18 cellular contexts compared by ENCODE assay signal in genomic region chr10:78267598-78267997, GRCh38.
DNase-seq lines count a peak whose midpoint lies in the region; FAIRE-seq and TF ChIP-seq lines count a peak whose summit lies in the region.
"Had no signal": no experiment of that assay in that cellular context is flagged by ENCODE, and none has a peak within 500 bp of the region (broad histone marks: within the 10 kb centered on the region; RNA-seq: fewer than 3 reads in every experiment).

No MANE protein-coding gene starts in this region.

- intact Hi-C loops in colonic mucosa (cut with DNase I): no loop called here

- peak overlapping the region; percentile 83 for H2AFZ ChIP-seq in osteoblast (ENCODE audit: low read length)

- H3K27me3 ChIP-seq in osteoblast (ENCODE audit: insufficient read depth, low read length) (no peaks in the 10 kb centered on the region), colonic mucosa (no peaks in the 10 kb centered on the region)
- H3K27me3 ChIP-seq: BLaER1 treated with 17β-estradiol and CSF1 and Interleukin-3, amounts not matched to agents 10 nM and 100 nM had no signal

- H3K9me3 ChIP-seq in osteoblast (ENCODE audit: low read depth, low read length): peaks cover 5% of the 10 kb centered on the region
- no peaks in the 10 kb centered on the region for H3K9me3 ChIP-seq in colonic mucosa

- H3K9ac ChIP-seq in colonic mucosa (ENCODE audit: low read depth in 2 of 2, low read length in 2 of 2): no peak overlapping the region
- H3K9ac ChIP-seq: BLaER1 treated with 17β-estradiol and CSF1 and Interleukin-3, amounts not matched to agents 10 nM and 100 nM had no signal

- no peaks in the 10 kb centered on the region for H3K36me3 ChIP-seq in osteoblast (ENCODE audit: insufficient read depth, low read length)
- H3K36me3 ChIP-seq in colonic mucosa: no peaks in the 10 kb centered on the region
- H3K36me3 ChIP-seq: BLaER1 treated with 17β-estradiol and CSF1 and Interleukin-3, amounts not matched to agents 10 nM and 100 nM had no signal

- H3K27ac ChIP-seq in osteoblast (ENCODE audit: low read depth, low read length): no peak overlapping the region
- no peak overlapping the region for H3K27ac ChIP-seq in colonic mucosa
- H3K27ac ChIP-seq: BLaER1 treated with 17β-estradiol and CSF1 and Interleukin-3, amounts not matched to agents 10 nM and 100 nM had no signal

- peaks cover 35% of the 10 kb centered on the region for H3K4me1 ChIP-seq in osteoblast (ENCODE audit: insufficient read depth, low read length)
- H3K4me1 ChIP-seq in colonic mucosa: no peaks in the 10 kb centered on the region

- FAIRE-seq in D721Med (lab: Jason Lieb, UNC): no peak
- FAIRE-seq: GM18507 had no signal

- no peaks in the 10 kb centered on the region for H4K20me1 ChIP-seq in osteoblast (ENCODE audit: insufficient read depth, low read length)
- H4K20me1 ChIP-seq: BLaER1 treated with 17β-estradiol and CSF1 and Interleukin-3, amounts not matched to agents 10 nM and 100 nM had no signal

- H3K79me2 ChIP-seq in osteoblast (ENCODE audit: insufficient read depth, low read length): no peaks in the 10 kb centered on the region

- DNase-seq in EH (ENCODE audit: low read depth): peak; percentile 78
- peak; percentile 21 for DNase-seq in RPMI7951 (ENCODE audit: low read depth)
- peak; percentile 37 for DNase-seq in fibroblast of villous mesenchyme (ENCODE audit: low read depth)
- DNase-seq in osteoblast (ENCODE audit: insufficient read length, low spot score, missing footprints): peak; percentile 92
- DNase-seq in amygdala (lab: John Stamatoyannopoulos, UW): no peak
- DNase-seq in colonic mucosa: no peak
- no peak for DNase-seq in NOMO-1 treated with DMSO at 0.1 percent for 48 hours (lab: John Stamatoyannopoulos, UW; ENCODE audit: unreplicated experiment)
- no peak for DNase-seq in D721Med (ENCODE audit: insufficient read length, low spot score)
- DNase-seq: activated CD4-positive, alpha-beta T cell treated with anti-CD3 and anti-CD28 coated beads, Interleukin-2, amount 50 U/mL, for 4 hours; cerebellar nuclear complex; erythroblast; H9; midbrain; NCI-H1105 treated with DMSO at 0.1 percent for 48 hours; NCI-H446; right cardiac atrium had no signal

- no peak overlapping the region for H3K4me2 ChIP-seq in osteoblast (ENCODE audit: insufficient read depth, low read length)
- H3K4me2 ChIP-seq: BLaER1 treated with 17β-estradiol and CSF1 and Interleukin-3, amounts not matched to agents 10 nM and 100 nM had no signal

- H3K4me3 ChIP-seq in fibroblast of villous mesenchyme (ENCODE audit: low read depth, low read length) (no peak overlapping the region), osteoblast (ENCODE audit: insufficient read depth, low read length) (no peak overlapping the region), colonic mucosa (no peak overlapping the region)
- H3K4me3 ChIP-seq: BLaER1 treated with 17β-estradiol and CSF1 and Interleukin-3, amounts not matched to agents 10 nM and 100 nM had no signal

- no peak for TF ChIP-seq CTCF in fibroblast of villous mesenchyme (IDR thresholded peaks at IDR 0.05; ENCODE audit: insufficient read depth, low read depth, low read length)
- no peak for TF ChIP-seq CTCF in osteoblast (IDR thresholded peaks at IDR 0.05; ENCODE audit: extremely low read depth, low read depth, low read length)
- TF ChIP-seq CTCF in colonic mucosa (IDR thresholded peaks at IDR 0.05): no peak
- no peak for TF ChIP-seq CTCF in D721Med (IDR thresholded peaks at IDR 0.05; ENCODE audit: insufficient read depth, missing control alignments)

Comparison
In these comparisons a context has a peak if more than half of its experiments do, and no peak if none do; other contexts are left out.
1. DNase-seq: peak in EH (single experiment), RPMI7951 (single experiment), fibroblast of villous mesenchyme (single experiment) and osteoblast (single experiment); none in amygdala (0 of 56), colonic mucosa (single experiment), NOMO-1 treated with DMSO at 0.1 percent for 48 hours (single experiment) and D721Med (single experiment).